In genomic region chr4:72418458-72418857, GRCh38 we compare ENCODE assay signal across 1 cellular context.
TF ChIP-seq lines count a peak whose summit lies in the region.

No MANE protein-coding gene starts in this region.

TF ChIP-seq in SK-N-SH treated with all-trans-retinoic acid at 6 μM for 48 hours, 23 proteins besides CTCF, POLR2A, EP300 and RAD21 (continued from another document):
- no peak; the same call in 1 of the 2 replicates for TF ChIP-seq ZC3H10 (CRISPR knock-in tag; IDR thresholded peaks at IDR 0.05)
- no peak for TF ChIP-seq ZFP30 (CRISPR knock-in tag; IDR thresholded peaks at IDR 0.05)
- peak; percentile 63 for TF ChIP-seq TCF4 (CRISPR knock-in tag; IDR thresholded peaks at IDR 0.05; ENCODE audit: borderline replicate concordance)
- TF ChIP-seq POU6F1 (CRISPR knock-in tag; IDR thresholded peaks at IDR 0.05; ENCODE audit: borderline replicate concordance, low read depth), result no peak
- no peak for TF ChIP-seq ZNF70 (CRISPR knock-in tag; IDR thresholded peaks at IDR 0.05)
- TF ChIP-seq ZNF8 (CRISPR knock-in tag; IDR thresholded peaks at IDR 0.05), result 0 out of 2 replicates have a peak, but pooled peaks have one; percentile 12
- peak; percentile 37; the same call in 1 of the 2 replicates for TF ChIP-seq ESRRG (CRISPR knock-in tag; IDR thresholded peaks at IDR 0.05)
- TF ChIP-seq TSHZ2 (CRISPR knock-in tag; IDR thresholded peaks at IDR 0.05), result peak; percentile 81
- TF ChIP-seq PATZ1 (CRISPR knock-in tag; IDR thresholded peaks at IDR 0.05; ENCODE audit: borderline replicate concordance), result no peak
